32 cellular contexts compared by ENCODE assay signal in genomic region chr11:12253843-12254281, GRCh38.
DNase-seq lines count a peak whose midpoint lies in the region; ATAC-seq and TF ChIP-seq lines count a peak whose summit lies in the region.
"Had no signal": no experiment of that assay in that cellular context is flagged by ENCODE, and none has a peak within 500 bp of the region (broad histone marks: within the 10 kb centered on the region; RNA-seq: fewer than 3 reads in every experiment).

No MANE protein-coding gene starts in this region.

- H3K27me3 Mint-ChIP-seq in chondrocyte (ENCODE audit: low read depth): no peaks in the 10 kb centered on the region
- H3K27me3 Mint-ChIP-seq: activated CD4-positive, alpha-beta memory T cell treated with anti-CD3 and anti-CD28 coated beads for 36 hours; activated naive CD8-positive, alpha-beta T cell; naive thymus-derived CD4-positive, alpha-beta T cell; stimulated activated naive CD8-positive, alpha-beta T cell treated with anti-CD3 and anti-CD28 coated beads, Interleukin-15, Interleukin-2, amounts not matched to agents 100 ng/mL and 50 ng/mL, for 24 hours had no signal

- no peak overlapping the region for H3K4me3 ChIP-seq in mucosa of descending colon
- H3K4me3 ChIP-seq: cardiac muscle cell, esophagus squamous epithelium, heart right ventricle, SJSA1, skin epidermis, tibial nerve had no signal

- H3K27ac Mint-ChIP-seq in chondrocyte (ENCODE audit: unreplicated experiment): peak overlapping the region; percentile 27
- H3K27ac Mint-ChIP-seq: activated CD4-positive, alpha-beta memory T cell treated with anti-CD3 and anti-CD28 coated beads for 36 hours; activated naive CD8-positive, alpha-beta T cell; naive thymus-derived CD4-positive, alpha-beta T cell; stimulated activated naive CD8-positive, alpha-beta T cell treated with anti-CD3 and anti-CD28 coated beads, Interleukin-15, Interleukin-2, amounts not matched to agents 100 ng/mL and 50 ng/mL, for 24 hours had no signal

- DNase-seq in HT-29 (ENCODE audit: low spot score) (peak; percentile 79), chondrocyte (ENCODE audit: low spot score) (no peak), mucosa of descending colon (peak in 2 of 3 donors; percentile 61 to 71), GDM1 (lab: John Stamatoyannopoulos, UW) (no peak), cerebellum (ENCODE audit: low spot score) (no peak)
- DNase-seq: activated CD4-positive, alpha-beta memory T cell treated with anti-CD3 and anti-CD28 coated beads for 36 hours; activated CD8-positive, alpha-beta memory T cell treated with anti-CD3 and anti-CD28 coated beads, Interleukin-2, amount 50 U/mL, for 48 hours; activated effector memory CD4-positive, alpha-beta T cell treated with Interleukin-2 at 50 U/mL for 16 hours; anterior cingulate cortex; DND-41; esophagus squamous epithelium; foreskin melanocyte; heart right ventricle; Kasumi-1; mesendoderm; MV-4-11; naive thymus-derived CD4-positive, alpha-beta T cell; NCI-H1694 treated with DMSO at 0.1 percent for 48 hours; NCI-H2171 treated with DMSO at 0.1 percent for 48 hours; NCI-H524 treated with DMSO at 0.1 percent for 48 hours; nucleus accumbens; T-helper 1 cell had no signal

- peak; percentile 75 for ATAC-seq in mucosa of descending colon
- no peak for ATAC-seq in GM21619 (IDR thresholded peaks at IDR 0.05; ENCODE audit: unreplicated experiment)
- no peak for ATAC-seq in HG02571 (IDR thresholded peaks at IDR 0.05; ENCODE audit: unreplicated experiment)
- ATAC-seq: heart right ventricle; naive thymus-derived CD4-positive, alpha-beta T cell had no signal

- no peak overlapping the region for H3K4me3 Mint-ChIP-seq in chondrocyte (ENCODE audit: unreplicated experiment)
- H3K4me3 Mint-ChIP-seq: activated CD4-positive, alpha-beta memory T cell treated with anti-CD3 and anti-CD28 coated beads for 36 hours; activated naive CD8-positive, alpha-beta T cell; naive thymus-derived CD4-positive, alpha-beta T cell; stimulated activated naive CD8-positive, alpha-beta T cell treated with anti-CD3 and anti-CD28 coated beads, Interleukin-15, Interleukin-2, amounts not matched to agents 100 ng/mL and 50 ng/mL, for 24 hours had no signal

- H3K9me3 ChIP-seq in mucosa of descending colon: no peaks in the 10 kb centered on the region
- H3K9me3 ChIP-seq: esophagus squamous epithelium, heart right ventricle, SJSA1, tibial nerve had no signal

- intact Hi-C loops in mucosa of descending colon (cut with DNase I, micrococcal nuclease): no loop called here

- H3K4me1 ChIP-seq in mucosa of descending colon (ENCODE audit: low read depth): peaks cover 26% of the 10 kb centered on the region
- H3K4me1 ChIP-seq: SJSA1 had no signal

- TF ChIP-seq CTCF in 22Rv1 (IDR thresholded peaks at IDR 0.05) (no peak), chondrocyte (IDR thresholded peaks at IDR 0.05) (no peak), mucosa of descending colon (IDR thresholded peaks at IDR 0.05) (no peak)

- no peaks in the 10 kb centered on the region for H3K9me3 Mint-ChIP-seq in chondrocyte (ENCODE audit: low read depth)
- H3K9me3 Mint-ChIP-seq: activated CD4-positive, alpha-beta memory T cell treated with anti-CD3 and anti-CD28 coated beads for 36 hours; naive thymus-derived CD4-positive, alpha-beta T cell; stimulated activated naive CD8-positive, alpha-beta T cell treated with anti-CD3 and anti-CD28 coated beads, Interleukin-15, Interleukin-2, amounts not matched to agents 100 ng/mL and 50 ng/mL, for 24 hours had no signal

- peaks cover 28% of the 10 kb centered on the region for H3K36me3 Mint-ChIP-seq in chondrocyte (ENCODE audit: low read depth)

- H3K4me1 Mint-ChIP-seq in chondrocyte (ENCODE audit: low read depth): peaks cover 7% of the 10 kb centered on the region
- H3K4me1 Mint-ChIP-seq: naive thymus-derived CD4-positive, alpha-beta T cell had no signal

- H3K36me3 ChIP-seq in mucosa of descending colon (ENCODE audit: low read depth): no peaks in the 10 kb centered on the region

- peak overlapping the region; percentile 36 for H3K27ac ChIP-seq in 22Rv1
- H3K27ac ChIP-seq: cardiac muscle cell, esophagus squamous epithelium, heart right ventricle, HL-60, SJSA1, skin epidermis had no signal

Comparison
In these comparisons a context has a peak if more than half of its experiments do, and no peak if none do; other contexts are left out.
1. DNase-seq: peak in HT-29 (single experiment) and mucosa of descending colon (2 of 3); none in chondrocyte (single experiment), GDM1 (single experiment) and cerebellum (single experiment).